ENCODE assay signal across 8 cellular contexts in the genomic region with DNA sequence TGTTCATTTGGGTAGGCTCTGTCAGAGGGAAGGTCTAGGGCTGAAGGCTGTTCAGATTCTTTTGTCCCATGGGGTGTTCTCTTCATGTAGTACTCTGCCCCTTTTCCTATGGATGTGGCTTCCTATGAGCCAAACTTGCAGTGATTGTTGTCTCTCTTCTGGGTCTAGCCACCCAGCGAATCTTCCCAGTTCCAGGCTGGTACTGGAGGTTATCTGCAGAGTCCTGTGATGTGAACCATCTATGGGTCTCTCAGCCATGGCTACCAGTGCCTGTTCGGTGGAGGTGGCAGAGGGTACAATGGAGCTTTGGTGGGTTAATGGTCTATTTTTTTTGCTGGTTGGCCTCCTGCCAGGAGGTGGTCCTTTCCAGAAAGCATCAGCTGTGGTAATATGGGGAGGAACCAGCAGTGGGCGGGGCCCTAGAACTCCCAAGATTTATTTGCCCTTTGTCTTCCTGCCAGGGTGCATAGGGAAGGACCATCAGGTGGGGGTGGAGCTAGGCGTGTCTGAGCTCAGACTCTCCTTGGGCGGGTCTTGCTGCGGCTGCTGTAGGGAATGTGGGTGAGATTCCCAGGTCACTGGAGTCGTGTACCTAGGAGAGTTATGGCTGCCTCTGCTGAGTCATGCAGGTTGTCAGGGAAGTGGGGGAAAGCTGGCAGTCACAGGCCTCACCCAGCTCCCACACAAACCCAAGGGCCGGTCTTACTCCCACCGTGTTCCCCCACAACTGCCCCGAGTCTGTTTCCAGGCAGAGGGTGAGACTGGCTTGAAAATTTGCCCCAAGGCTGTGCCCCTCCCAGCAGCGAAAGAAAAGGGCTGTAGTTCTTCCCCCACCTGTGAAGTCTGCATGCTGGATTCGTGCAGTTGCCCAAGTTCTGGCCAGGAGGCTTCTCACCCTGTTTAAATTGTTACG. TPM values are rescaled to one million over a fixed set of nuclear protein-coding genes. Genes with fewer than 3 reads are reported as not detected.
DNase-seq lines count a peak whose midpoint lies in the region; ATAC-seq and TF ChIP-seq lines count a peak whose summit lies in the region.

No MANE protein-coding gene starts in this region.

- H3K9ac ChIP-seq in BLaER1 (no peak overlapping the region), liver (ENCODE audit: low read depth in 1 of 2, low read length in 2 of 2) (no peak overlapping the region)

- peak; percentile 59 for DNase-seq in HPDE6-E6E7 (ENCODE audit: extremely low spot score)
- peak; percentile 31 for DNase-seq in WTC11 (ENCODE audit: low spot score)
- DNase-seq in GM13977 (ENCODE audit: low spot score): no peak

- peaks cover 61% of the 10 kb centered on the region for H3K36me3 Mint-ChIP-seq in WTC11

- TF ChIP-seq CTCF in WTC11 (IDR thresholded peaks at IDR 0.05) (no peak), liver (IDR thresholded peaks at IDR 0.05; ENCODE audit: low read depth, low read length, missing input control) (no peak), GM13977 (IDR thresholded peaks at IDR 0.05; ENCODE audit: extremely low read depth, insufficient read depth, missing control alignments) (no peak)

- WGBS in liver: 61% methylated on average over 13 of the region's 13 CpGs

- ATAC-seq in WTC11 (peak; percentile 65), HG03520 (IDR thresholded peaks at IDR 0.05; ENCODE audit: unreplicated experiment) (no peak), GM18498 (IDR thresholded peaks at IDR 0.05; ENCODE audit: unreplicated experiment) (no peak), HG02852 (IDR thresholded peaks at IDR 0.05; ENCODE audit: unreplicated experiment) (no peak)

- H3K4me1 ChIP-seq in BLaER1: peaks cover 9% of the 10 kb centered on the region
- H3K4me1 ChIP-seq in liver (ENCODE audit: control insufficient read depth in 4 of 4, insufficient read depth in 4 of 4, low read length in 3 of 4): peaks cover 7 to 10% (median 9%) of the 10 kb centered on the region in 4 donors

- H3K9me3 Mint-ChIP-seq in WTC11: peaks cover 30% of the 10 kb centered on the region

- H3K27ac Mint-ChIP-seq in WTC11: peak overlapping the region; percentile 74

- no peaks in the 10 kb centered on the region for H3K27me3 Mint-ChIP-seq in WTC11 (ENCODE audit: low read depth)

- H3K4me3 Mint-ChIP-seq in WTC11: no peak overlapping the region

- H3K4me1 Mint-ChIP-seq in WTC11: peaks cover 14% of the 10 kb centered on the region

- H3K36me3 ChIP-seq in BLaER1: peaks cover 89% of the 10 kb centered on the region
- peaks cover 13 to 18% (median 15%) of the 10 kb centered on the region in 4 donors for H3K36me3 ChIP-seq in liver (ENCODE audit: control insufficient read depth in 4 of 4, insufficient read depth in 3 of 4, low read depth in 1 of 4, low read length in 3 of 4)

- in situ Hi-C loops in GM13977 (cut with MboI; ENCODE audit: low pct_unique_long_range_greater_than_20kb, low sequenced_read_pairs, unreplicated experiment): no loop called here

- no peaks in the 10 kb centered on the region for H3K27me3 ChIP-seq in BLaER1
- no peaks in the 10 kb centered on the region for H3K27me3 ChIP-seq in liver (ENCODE audit: control insufficient read depth in 4 of 4, insufficient read depth in 4 of 4, low read length in 3 of 4)

- CTCF ChIA-PET in WTC11 (lab: Charles Lee): interaction anchor here (0.6 to 2.1 kb wide), 5 partner anchors 13 to 331 kb away, joined by 3 to 8 read pairs (median 3); partner anchors contain the start of genes MPHOSPH9 and SBNO1

- peaks cover 99% of the 10 kb centered on the region for H4K20me1 ChIP-seq in BLaER1

- H3K4me2 ChIP-seq in BLaER1: no peak overlapping the region

- H3K27ac ChIP-seq in BLaER1 (0 out of 2 replicates have a peak overlapping the region, but pooled peaks have one; percentile 15), liver (ENCODE audit: low read depth in 1 of 2, low read length in 2 of 2) (peak overlapping the region in 1 of 2 donors; percentile 50)

- H3K9me3 ChIP-seq in BLaER1 (peaks cover 17% of the 10 kb centered on the region), liver (ENCODE audit: control insufficient read depth in 4 of 4, low read length in 3 of 4) (no peaks in the 10 kb centered on the region)

- POLR2A ChIA-PET in WTC11 (lab: Charles Lee): interaction anchor here (0.9 kb wide), 1 partner anchor 18 kb away, joined by 4 read pairs; the partner anchor contains the start of gene MPHOSPH9

- H3K4me3 ChIP-seq in BLaER1: no peak overlapping the region
- no peak overlapping the region for H3K4me3 ChIP-seq in liver (ENCODE audit: low read depth in 1 of 3, low read length in 3 of 3)

- TF ChIP-seq RAD21 in liver (IDR thresholded peaks at IDR 0.05): no peak

TF ChIP-seq in WTC11, 78 proteins besides CTCF, POLR2A, EP300 and RAD21:
- TF ChIP-seq RORB (CRISPR knock-in tag; IDR thresholded peaks at IDR 0.05) (no peak), NFE2L1 (CRISPR knock-in tag; IDR thresholded peaks at IDR 0.05) (0 out of 2 replicates have a peak, but pooled peaks have one; percentile 57)

TF ChIP-seq in liver, 16 proteins besides CTCF, POLR2A, EP300 and RAD21:
- TF ChIP-seq YY1 (IDR thresholded peaks at IDR 0.05) (peak; percentile 45), ZBTB33 (IDR thresholded peaks at IDR 0.05) (no peak)

RNA-seq across cellular contexts. Expression of gene MTRFR, which starts 17.5 kb away (rescaled TPM):
- total RNA-seq in WTC11 (2021) (14.0 to 15.7 TPM (median 14.7 TPM) in 3 replicates), liver (10 to 100 TPM in 1 of 2 donors, 1 to 10 TPM in 1; 9.5 to 15.2 TPM)
- 10 to 100 TPM in 1 of 2 donors, 1 to 10 TPM in 1; 5.7 to 12.6 TPM for polyA plus RNA-seq in liver

RNA-seq across cellular contexts. Expression of gene MPHOSPH9, which starts 17.8 kb away (rescaled TPM):
- total RNA-seq in WTC11 (2021) (47.5 to 59.0 TPM (median 52.8 TPM) in 3 replicates), liver (10 to 100 TPM; 49.8 to 51.0 TPM)
- 10 to 100 TPM in 1 of 2 donors, 1 to 10 TPM in 1; 4.9 to 15.6 TPM for polyA plus RNA-seq in liver

RNA-seq across cellular contexts. Expression of gene CDK2AP1, which starts 20.9 kb away (rescaled TPM):
- 138 to 151 TPM (median 142 TPM) in 3 replicates for total RNA-seq in WTC11 (2021)
- total RNA-seq in liver: 10 to 100 TPM; 16.1 to 26.2 TPM
- 10 to 100 TPM; 19.0 to 32.2 TPM for polyA plus RNA-seq in liver
